Comparison of ENCODE assay signal across 3 cellular contexts in the genomic region with DNA sequence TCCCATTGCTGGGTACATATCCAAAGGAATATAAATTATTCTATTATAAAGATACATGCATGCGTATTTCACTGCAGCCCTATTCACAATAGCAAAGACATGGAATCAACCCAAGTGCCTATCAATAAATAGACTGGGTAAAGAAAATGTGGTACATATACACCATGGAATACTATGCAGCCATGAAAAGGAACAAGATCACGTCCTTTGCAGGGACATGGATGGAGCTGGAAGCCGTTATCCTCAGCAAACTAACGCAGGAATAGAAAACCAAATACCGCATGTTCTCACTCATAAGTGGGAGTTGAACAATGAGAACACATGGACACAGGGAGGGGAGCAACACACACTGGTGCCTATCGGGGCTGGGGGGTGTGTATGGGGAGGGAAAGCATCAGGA. TPM values are rescaled to one million over a fixed set of nuclear protein-coding genes. Genes with fewer than 3 reads are reported as not detected.
"Had no signal": no experiment of that assay in that cellular context is flagged by ENCODE, and none has a peak within 500 bp of the region (broad histone marks: within the 10 kb centered on the region; RNA-seq: fewer than 3 reads in every experiment).

No MANE protein-coding gene starts in this region.

RNA-seq across cellular contexts. Expression of a gene that starts 56.5 kb away (rescaled TPM):
- total RNA-seq: LHCN-M2, MCF 10A, NCI-H460 had no signal
